In the genomic region with DNA sequence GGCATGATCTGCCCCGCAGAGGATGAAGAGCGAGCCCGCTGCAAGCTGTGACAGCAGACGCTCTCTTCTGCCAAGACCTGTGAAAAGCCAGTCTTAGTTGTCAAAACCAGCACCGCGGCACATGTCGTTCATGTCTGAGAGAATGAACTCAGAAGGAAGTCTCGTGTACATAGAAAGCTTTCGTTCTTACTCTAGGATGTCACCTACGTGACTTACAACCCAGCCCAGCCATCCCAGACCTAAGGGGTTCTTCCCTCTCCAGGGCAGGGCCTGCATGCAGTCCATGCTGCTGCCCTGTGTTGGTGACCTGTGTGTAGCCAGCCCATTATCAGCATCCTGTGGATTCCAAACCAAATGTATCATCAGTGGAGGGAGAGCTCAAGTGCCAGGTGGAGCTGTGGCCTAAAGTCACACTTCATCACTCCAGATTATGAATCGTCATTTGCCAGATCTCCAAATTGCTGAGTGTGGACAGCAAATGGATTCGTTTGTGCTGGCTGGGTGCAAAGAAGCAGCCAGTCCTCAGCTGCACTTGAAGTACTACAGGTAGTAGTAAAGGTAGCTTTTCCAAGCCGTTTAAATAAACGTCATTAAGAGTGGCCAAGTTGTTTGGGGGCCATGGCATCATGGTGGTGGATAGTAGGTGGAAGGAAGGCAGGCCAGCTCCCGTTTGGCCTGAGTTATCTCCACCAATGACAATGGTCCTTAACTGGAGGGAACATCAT, we compare ENCODE assay signal across 8 cellular contexts.
A peak's percentile ranks its signal among the peaks of the same experiment; 100 is the strongest.
DNase-seq lines count a peak whose midpoint lies in the region; ATAC-seq, FAIRE-seq and TF ChIP-seq lines count a peak whose summit lies in the region.

No MANE protein-coding gene starts in this region.

- H3K27me3 Mint-ChIP-seq in Calu3 (ENCODE audit: unreplicated experiment), result no peaks in the 10 kb centered on the region

- no peaks in the 10 kb centered on the region for H3K9me3 Mint-ChIP-seq in Calu3 (ENCODE audit: low read depth, unreplicated experiment)

- FAIRE-seq in bronchial epithelial cell (lab: Jason Lieb, UNC), result peak; percentile 55

- H3K36me3 ChIP-seq in bronchial epithelial cell (ENCODE audit: control insufficient read depth, insufficient read depth, low read length), result peaks cover 6% of the 10 kb centered on the region

- CTCF ChIA-PET in Calu3 (lab: Charles Lee), result no interaction called here

- DNase-seq in bronchial epithelial cell (ENCODE audit: low read depth) (no peak), Calu3 (no peak), NCI-H345 treated with DMSO at 0.1 percent for 48 hours (lab: John Stamatoyannopoulos, UW; ENCODE audit: unreplicated experiment) (no peak), LoVo (ENCODE audit: low spot score) (no peak)
- peak; percentile 44 for DNase-seq in stimulated activated CD8-positive, alpha-beta memory T cell treated with anti-CD3 and anti-CD28 coated beads, Interleukin-7, amount 100 ng/mL, for 24 hours (ENCODE audit: low read depth)

- H3K27me3 ChIP-seq in bronchial epithelial cell (ENCODE audit: control insufficient read depth, insufficient read depth, low read length), result no peaks in the 10 kb centered on the region

- no peak overlapping the region for H3K4me3 ChIP-seq in bronchial epithelial cell (ENCODE audit: low read depth, low read length)

- intact Hi-C loops in Calu3 (cut with micrococcal nuclease; ENCODE audit: unreplicated experiment), result no loop called here

- H3K27ac Mint-ChIP-seq in Calu3 (ENCODE audit: unreplicated experiment), result no peak overlapping the region

- peaks cover 6% of the 10 kb centered on the region for H3K36me3 Mint-ChIP-seq in Calu3 (ENCODE audit: insufficient read depth, unreplicated experiment)

- no TSS peak for BruUV-seq in Calu3 (replicated peaks; lab: Mats Ljungman, UMichigan)

- no peak overlapping the region for H3K4me3 Mint-ChIP-seq in Calu3 (ENCODE audit: low read depth, unreplicated experiment)

- ATAC-seq in GM19467 (IDR thresholded peaks at IDR 0.05; ENCODE audit: unreplicated experiment), result peak; percentile 52
- peak; percentile 66 for ATAC-seq in HG03558 (IDR thresholded peaks at IDR 0.05; ENCODE audit: extremely low read depth, unreplicated experiment)
- ATAC-seq in HG03025 (IDR thresholded peaks at IDR 0.05; ENCODE audit: low FRiP score, unreplicated experiment), result no peak

- TF ChIP-seq CTCF in bronchial epithelial cell (IDR thresholded peaks at IDR 0.05; ENCODE audit: insufficient read depth, low read length, severe bottlenecking) (no peak), Calu3 (IDR thresholded peaks at IDR 0.05; ENCODE audit: unreplicated experiment) (no peak)

- H3K4me1 Mint-ChIP-seq in Calu3 (ENCODE audit: low read depth, unreplicated experiment), result no peaks in the 10 kb centered on the region
